ENCODE assay signal across 37 cellular contexts in genomic region chr11:120811731-120812130, GRCh38.
"Had no signal": no experiment of that assay in that cellular context is flagged by ENCODE, and none has a peak within 500 bp of the region (broad histone marks: within the 10 kb centered on the region; RNA-seq: fewer than 3 reads in every experiment).

No MANE protein-coding gene starts in this region.

- H3K27me3 Mint-ChIP-seq: brain had no signal

- H3K36me3 ChIP-seq: adrenal gland, ascending aorta, breast epithelium, cardiac muscle cell, WERI-Rb-1 had no signal

- H3K36me3 Mint-ChIP-seq: activated CD4-positive, alpha-beta memory T cell treated with anti-CD3 and anti-CD28 coated beads for 36 hours; activated CD8-positive, alpha-beta memory T cell treated with anti-CD3 and anti-CD28 coated beads, Interleukin-2, amount 10 ng/mL, durations not matched to agents 7 days and 5 days; activated naive CD4-positive, alpha-beta T cell treated with anti-CD3 and anti-CD28 coated beads, Interleukin-2, amount 50 U/mL, for 24 hours; activated naive CD8-positive, alpha-beta T cell treated with anti-CD3 and anti-CD28 coated beads for 36 hours; brain had no signal

- H3K27ac ChIP-seq: adrenal gland, ascending aorta, breast epithelium, cardiac muscle cell, coronary artery, dorsolateral prefrontal cortex, WERI-Rb-1 had no signal

- H3K4me1 Mint-ChIP-seq: activated CD4-positive, alpha-beta T cell treated with anti-CD3 and anti-CD28 coated beads for 36 hours; activated CD4-positive, alpha-beta T cell treated with anti-CD3 and anti-CD28 coated beads, Interleukin-2, amount 10 ng/mL, durations not matched to agents 24 days and 14 days; activated CD8-positive, alpha-beta memory T cell treated with anti-CD3 and anti-CD28 coated beads, Interleukin-2, amount 10 ng/mL, durations not matched to agents 7 days and 5 days; activated naive CD4-positive, alpha-beta T cell treated with anti-CD3 and anti-CD28 coated beads, Interleukin-2, amount 50 U/mL, for 24 hours; activated naive CD8-positive, alpha-beta T cell treated with anti-CD3 and anti-CD28 coated beads for 36 hours; activated naive CD8-positive, alpha-beta T cell treated with anti-CD3 and anti-CD28 coated beads, Interleukin-2, amount 50 U/mL, for 24 hours had no signal

- H3K4me1 ChIP-seq: adrenal gland, ascending aorta had no signal

- H3K4me3 Mint-ChIP-seq: activated CD4-positive, alpha-beta memory T cell treated with anti-CD3 and anti-CD28 coated beads for 36 hours; activated CD4-positive, alpha-beta T cell treated with anti-CD3 and anti-CD28 coated beads for 36 hours; activated CD4-positive, alpha-beta T cell treated with anti-CD3 and anti-CD28 coated beads, Interleukin-2, amount 10 ng/mL, durations not matched to agents 24 days and 14 days; activated CD8-positive, alpha-beta memory T cell treated with anti-CD3 and anti-CD28 coated beads, Interleukin-2, amount 10 ng/mL, durations not matched to agents 7 days and 5 days; activated CD8-positive, alpha-beta T cell treated with anti-CD3 and anti-CD28 coated beads, Interleukin-2, amount 10 ng/mL, durations not matched to agents 7 days and 5 days; activated naive CD4-positive, alpha-beta T cell treated with anti-CD3 and anti-CD28 coated beads for 36 hours; activated naive CD4-positive, alpha-beta T cell treated with anti-CD3 and anti-CD28 coated beads, Interleukin-2, amount 50 U/mL, for 24 hours; activated naive CD8-positive, alpha-beta T cell treated with anti-CD3 and anti-CD28 coated beads for 36 hours; activated naive CD8-positive, alpha-beta T cell treated with anti-CD3 and anti-CD28 coated beads, Interleukin-2, amount 50 U/mL, for 24 hours; activated T-helper 1 cell treated with anti-CD3 and anti-CD28 coated beads, Interleukin-12 subunit alpha, Interleukin-12 subunit beta, Interleukin-2, Interleukin-4 antibody, amounts not matched to agents 30 ng/mL and 10 ng/mL and 1 ng/mL, durations not matched to agents 14 hours and 24 hours and 36 hours; brain; dendritic cell treated with granulocyte-macrophage colony-stimulating factor and Interleukin-4, amounts not matched to agents 40 ng/mL and 50 ng/mL, for 4 days; endodermal cell; T-helper 17 cell; T-helper 2 cell treated with Interferon-gamma antibody and Interleukin-4, amounts not matched to agents 5 μg/mL and 100 μg/mL, for 36 hours had no signal

- H3K9me3 Mint-ChIP-seq: activated CD4-positive, alpha-beta memory T cell treated with anti-CD3 and anti-CD28 coated beads for 36 hours; activated CD4-positive, alpha-beta T cell treated with anti-CD3 and anti-CD28 coated beads, Interleukin-2, amount 10 ng/mL, durations not matched to agents 24 days and 14 days; activated naive CD4-positive, alpha-beta T cell treated with anti-CD3 and anti-CD28 coated beads for 36 hours; activated naive CD4-positive, alpha-beta T cell treated with anti-CD3 and anti-CD28 coated beads, Interleukin-2, amount 50 U/mL, for 24 hours; activated naive CD8-positive, alpha-beta T cell treated with anti-CD3 and anti-CD28 coated beads for 36 hours; activated naive CD8-positive, alpha-beta T cell treated with anti-CD3 and anti-CD28 coated beads, Interleukin-2, amount 50 U/mL, for 24 hours; activated T-helper 1 cell treated with anti-CD3 and anti-CD28 coated beads, Interleukin-12 subunit alpha, Interleukin-12 subunit beta, Interleukin-2, Interleukin-4 antibody, amounts not matched to agents 30 ng/mL and 10 ng/mL and 1 ng/mL, durations not matched to agents 14 hours and 24 hours and 36 hours; activated T-helper 2 cell treated with anti-CD3 and anti-CD28 coated beads, Interferon-gamma antibody, Interleukin-2, Interleukin-4, amounts not matched to agents 10 μg/mL and 5 μg/mL and 100 μg/mL, durations not matched to agents 14 hours and 24 hours and 36 hours; brain; dendritic cell treated with granulocyte-macrophage colony-stimulating factor and Interleukin-4, amounts not matched to agents 40 ng/mL and 50 ng/mL, for 4 days; endodermal cell; T-helper 2 cell treated with Interferon-gamma antibody and Interleukin-4, amounts not matched to agents 5 μg/mL and 100 μg/mL, for 36 hours had no signal

- H3K9me3 ChIP-seq: adrenal gland, ascending aorta, breast epithelium had no signal

- DNase-seq: activated CD4-positive, alpha-beta memory T cell treated with anti-CD3 and anti-CD28 coated beads for 36 hours; activated CD4-positive, alpha-beta T cell treated with anti-CD3 and anti-CD28 coated beads for 36 hours; activated CD4-positive, alpha-beta T cell treated with anti-CD3 and anti-CD28 coated beads, Interleukin-2, amount 10 ng/mL, durations not matched to agents 24 days and 14 days; activated CD4-positive, CD25-positive, alpha-beta regulatory T cell; activated CD4-positive, CD25-positive, alpha-beta regulatory T cell treated with anti-CD3 and anti-CD28 coated beads, Interleukin-2, amount 50 U/mL, for 72 hours; activated CD8-positive, alpha-beta memory T cell treated with anti-CD3 and anti-CD28 coated beads, Interleukin-2, amount 10 ng/mL, durations not matched to agents 7 days and 5 days; activated CD8-positive, alpha-beta memory T cell treated with anti-CD3 and anti-CD28 coated beads, Interleukin-2, amount 50 U/mL, for 4 hours; activated CD8-positive, alpha-beta T cell treated with anti-CD3 and anti-CD28 coated beads, Interleukin-2, amount 10 ng/mL, durations not matched to agents 7 days and 5 days; activated effector memory CD4-positive, alpha-beta T cell treated with anti-CD3 and anti-CD28 coated beads, Interleukin-2, amount 50 U/mL, for 16 hours; activated naive CD4-positive, alpha-beta T cell treated with anti-CD3 and anti-CD28 coated beads for 36 hours; activated naive CD8-positive, alpha-beta T cell treated with anti-CD3 and anti-CD28 coated beads for 36 hours; activated naive CD8-positive, alpha-beta T cell treated with anti-CD3 and anti-CD28 coated beads, Interleukin-2, amount 50 U/mL, for 24 hours; activated T-cell treated with anti-CD3 and anti-CD28 coated beads, Interleukin-2, amount 50 U/mL, for 1 hour; activated T-cell treated with anti-CD3 and anti-CD28 coated beads, Interleukin-2, amount 50 U/mL, for 48 hours; adrenal gland; central memory CD4-positive, alpha-beta T cell; cerebellar nuclear complex; dorsolateral prefrontal cortex; effector memory CD4-positive, alpha-beta T cell; endodermal cell; foreskin fibroblast; head of caudate nucleus; T-helper 1 cell; T-helper 17 cell; T1000; WERI-Rb-1 had no signal

- H3K27ac Mint-ChIP-seq: activated CD4-positive, alpha-beta memory T cell treated with anti-CD3 and anti-CD28 coated beads for 36 hours; activated CD4-positive, alpha-beta T cell treated with anti-CD3 and anti-CD28 coated beads for 36 hours; activated CD4-positive, alpha-beta T cell treated with anti-CD3 and anti-CD28 coated beads, Interleukin-2, amount 10 ng/mL, durations not matched to agents 24 days and 14 days; activated CD8-positive, alpha-beta memory T cell treated with anti-CD3 and anti-CD28 coated beads, Interleukin-2, amount 10 ng/mL, durations not matched to agents 7 days and 5 days; activated CD8-positive, alpha-beta T cell treated with anti-CD3 and anti-CD28 coated beads, Interleukin-2, amount 10 ng/mL, durations not matched to agents 7 days and 5 days; activated naive CD4-positive, alpha-beta T cell treated with anti-CD3 and anti-CD28 coated beads for 36 hours; activated naive CD4-positive, alpha-beta T cell treated with anti-CD3 and anti-CD28 coated beads, Interleukin-2, amount 50 U/mL, for 24 hours; activated naive CD8-positive, alpha-beta T cell treated with anti-CD3 and anti-CD28 coated beads for 36 hours; activated naive CD8-positive, alpha-beta T cell treated with anti-CD3 and anti-CD28 coated beads, Interleukin-2, amount 50 U/mL, for 24 hours; activated T-helper 1 cell treated with anti-CD3 and anti-CD28 coated beads, Interleukin-12 subunit alpha, Interleukin-12 subunit beta, Interleukin-2, Interleukin-4 antibody, amounts not matched to agents 30 ng/mL and 10 ng/mL and 1 ng/mL, durations not matched to agents 14 hours and 24 hours and 36 hours; activated T-helper 2 cell treated with anti-CD3 and anti-CD28 coated beads, Interferon-gamma antibody, Interleukin-2, Interleukin-4, amounts not matched to agents 10 μg/mL and 5 μg/mL and 100 μg/mL, durations not matched to agents 14 hours and 24 hours and 36 hours; brain; dendritic cell treated with granulocyte-macrophage colony-stimulating factor and Interleukin-4, amounts not matched to agents 40 ng/mL and 50 ng/mL, for 4 days; endodermal cell; T-helper 17 cell; T-helper 2 cell treated with Interferon-gamma antibody and Interleukin-4, amounts not matched to agents 5 μg/mL and 100 μg/mL, for 36 hours had no signal

- H3K4me3 ChIP-seq: adrenal gland, ascending aorta, breast epithelium, cardiac muscle cell, coronary artery, dorsolateral prefrontal cortex had no signal

- H3K27me3 ChIP-seq: adrenal gland, ascending aorta, dorsolateral prefrontal cortex had no signal

- ATAC-seq: activated CD4-positive, alpha-beta T cell treated with anti-CD3 and anti-CD28 coated beads for 36 hours; activated CD8-positive, alpha-beta memory T cell treated with anti-CD3 and anti-CD28 coated beads, Interleukin-2, amount 10 ng/mL, durations not matched to agents 7 days and 5 days; activated CD8-positive, alpha-beta T cell treated with anti-CD3 and anti-CD28 coated beads, Interleukin-2, amount 10 ng/mL, durations not matched to agents 7 days and 5 days; activated naive CD8-positive, alpha-beta T cell treated with anti-CD3 and anti-CD28 coated beads, Interleukin-2, amount 50 U/mL, for 24 hours; esophagus mucosa; T-helper 17 cell had no signal
